In the genomic region with DNA sequence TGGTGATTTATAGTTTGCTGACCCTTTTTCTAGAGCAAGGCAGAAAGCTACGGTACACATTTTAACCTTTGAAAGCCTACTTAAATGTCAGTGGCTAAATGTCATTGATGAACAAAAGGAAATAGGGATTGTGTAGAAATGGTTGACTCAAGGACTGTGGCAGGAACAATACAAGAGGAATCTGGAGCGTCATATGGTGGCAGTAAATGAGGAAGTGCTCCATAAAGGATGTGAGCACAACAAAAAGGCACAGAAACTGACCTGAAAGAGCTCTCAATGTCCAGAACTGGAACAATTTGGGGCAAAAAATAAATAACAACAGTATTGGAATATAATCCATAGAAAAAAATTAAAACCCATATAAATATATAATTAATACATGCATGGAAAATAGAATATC, we compare ENCODE assay signal across 1 cellular context.
TF ChIP-seq lines count a peak whose summit lies in the region.

No MANE protein-coding gene starts in this region.

TF ChIP-seq in GM23338, 12 proteins besides CTCF, POLR2A, EP300 and RAD21 (continued from another document):
- TF ChIP-seq ZNF462 (CRISPR knock-in tag; IDR thresholded peaks at IDR 0.05) = no peak
- TF ChIP-seq ETS1 (IDR thresholded peaks at IDR 0.05) = no peak
- no peak for TF ChIP-seq ZNF331 (CRISPR knock-in tag; IDR thresholded peaks at IDR 0.05; ENCODE audit: low read depth)
- no peak for TF ChIP-seq NANOG (IDR thresholded peaks at IDR 0.05; ENCODE audit: borderline replicate concordance)
- no peak for TF ChIP-seq STAT1 (IDR thresholded peaks at IDR 0.05; ENCODE audit: unreplicated experiment)
- TF ChIP-seq CREB1 (CRISPR knock-in tag; IDR thresholded peaks at IDR 0.05; ENCODE audit: low read depth) = no peak
- no peak for TF ChIP-seq EZH2phosphoT487 (IDR thresholded peaks at IDR 0.05; ENCODE audit: unreplicated experiment)
- no peak for TF ChIP-seq REST (IDR thresholded peaks at IDR 0.05; ENCODE audit: unreplicated experiment)
- TF ChIP-seq EZH2 (IDR thresholded peaks at IDR 0.05; ENCODE audit: low read depth, unreplicated experiment) = no peak
- no peak for TF ChIP-seq ZNF114 (CRISPR knock-in tag; IDR thresholded peaks at IDR 0.05)
- no peak for TF ChIP-seq JUNB (IDR thresholded peaks at IDR 0.05; ENCODE audit: unreplicated experiment)
TF ChIP-seq in GM23338: peak in this region for 0.
